ENCODE assay signal across 15 cellular contexts in genomic region chr13:63595811-63596210, GRCh38.
A peak's percentile ranks its signal among the peaks of the same experiment; 100 is the strongest.
DNase-seq lines count a peak whose midpoint lies in the region; ATAC-seq, FAIRE-seq and TF ChIP-seq lines count a peak whose summit lies in the region.
"Had no signal": no experiment of that assay in that cellular context is flagged by ENCODE, and none has a peak within 500 bp of the region (broad histone marks: within the 10 kb centered on the region; RNA-seq: fewer than 3 reads in every experiment).

No MANE protein-coding gene starts in this region.

- FAIRE-seq in RCC 7860 (lab: Jason Lieb, UNC), result no peak
- FAIRE-seq: GM18507, H1 had no signal

- intact Hi-C loops in MCF 10A (cut with micrococcal nuclease), result no loop called here
- intact Hi-C loops in breast epithelium (cut with DNase I; ENCODE audit: low total_unique reads), result no loop called here
- intact Hi-C loops in mammary epithelial cell (cut with micrococcal nuclease), result no loop called here

- CTCF ChIA-PET in MCF 10A (lab: Yijun Ruan, JAX), result no interaction called here
- CTCF ChIA-PET in mammary epithelial cell (lab: Charles Lee; ENCODE audit: low non-redundant PET), result no interaction called here

- no peaks in the 10 kb centered on the region for H3K36me3 Mint-ChIP-seq in MCF 10A (ENCODE audit: insufficient read depth, unreplicated experiment)

- H3K9me3 ChIP-seq in breast epithelium, result no peaks in the 10 kb centered on the region
- H3K9me3 ChIP-seq in mammary epithelial cell (replicated peaks; ENCODE audit: insufficient read depth, low read length), result no peaks in the 10 kb centered on the region
- no peaks in the 10 kb centered on the region for H3K9me3 ChIP-seq in neuronal stem cell (replicated peaks in 1 of 2; ENCODE audit: control insufficient read depth in 2 of 2, insufficient read depth in 1 of 2, low read depth in 1 of 2, low read length in 2 of 2)
- H3K9me3 ChIP-seq: BLaER1 had no signal

- H3K27me3 Mint-ChIP-seq in MCF 10A (ENCODE audit: insufficient read depth, unreplicated experiment), result no peaks in the 10 kb centered on the region

- peaks cover 8% of the 10 kb centered on the region for H3K4me1 Mint-ChIP-seq in MCF 10A (ENCODE audit: insufficient read depth, unreplicated experiment)

- no peaks in the 10 kb centered on the region for H3K79me2 ChIP-seq in mammary epithelial cell (ENCODE audit: insufficient read depth, low read length)

- H3K4me1 ChIP-seq in breast epithelium (no peaks in the 10 kb centered on the region), mammary epithelial cell (ENCODE audit: insufficient read depth, low read length) (peaks cover 7% of the 10 kb centered on the region), neuronal stem cell (ENCODE audit: control insufficient read depth in 2 of 2, insufficient read depth in 1 of 2, low read depth in 1 of 2, low read length in 2 of 2) (peaks cover 0 to 2% of the 10 kb centered on the region in 2 donors)
- H3K4me1 ChIP-seq: BLaER1 had no signal

- H3K27ac Mint-ChIP-seq in MCF 10A (ENCODE audit: low read depth, unreplicated experiment), result no peak overlapping the region

- WGBS in mammary epithelial cell (ENCODE audit: low coverage, missing lambda C conversion rate), result 14% methylated on average over 7 of the region's 7 CpGs
- no CpG with 5 or more reads among the region's 7 CpGs for WGBS in neuronal stem cell (ENCODE audit: extremely low coverage in 2 of 2, insufficient read length in 2 of 2, insufficient replicate concordance in 1 of 2), 2 donors

- TF ChIP-seq POLR2A in breast epithelium (IDR thresholded peaks at IDR 0.05), result no peak

- H3K9ac ChIP-seq in mammary epithelial cell (ENCODE audit: insufficient read depth, low read length) (no peak overlapping the region), neuronal stem cell (ENCODE audit: low read depth, low read length, poor library complexity) (no peak overlapping the region)
- H3K9ac ChIP-seq: BLaER1 had no signal

- H3K4ac ChIP-seq in neuronal stem cell (ENCODE audit: low read length), result no peak overlapping the region

- dilution Hi-C loops in mammary epithelial cell (cut with HindIII; ENCODE audit: low sequenced_read_pairs), result no loop called here

- H3K36me3 ChIP-seq in breast epithelium (no peaks in the 10 kb centered on the region), mammary epithelial cell (ENCODE audit: insufficient read depth, low read length) (no peaks in the 10 kb centered on the region), neuronal stem cell (replicated peaks in 1 of 2; ENCODE audit: control insufficient read depth in 2 of 2, insufficient read depth in 2 of 2, low read length in 2 of 2) (no peaks in the 10 kb centered on the region)
- H3K36me3 ChIP-seq: BLaER1 had no signal

- H4K91ac ChIP-seq in neuronal stem cell (ENCODE audit: low read depth, low read length, poor library complexity), result no peak overlapping the region

- H3K27ac ChIP-seq in breast epithelium, result no peak overlapping the region
- no peak overlapping the region for H3K27ac ChIP-seq in mammary epithelial cell (ENCODE audit: insufficient read depth, low read depth, low read length)
- H3K27ac ChIP-seq in neuronal stem cell (replicated peaks; ENCODE audit: low read length), result no peak overlapping the region
- H3K27ac ChIP-seq: BLaER1 had no signal

- peak; percentile 3 for DNase-seq in MCF 10A (ENCODE audit: unreplicated experiment)
- DNase-seq in breast epithelium (ENCODE audit: low spot score in 2 of 2), result no peak
- no peak for DNase-seq in mammary epithelial cell
- no peak for DNase-seq in neuronal stem cell (ENCODE audit: low spot score)
- DNase-seq in activated CD8-positive, alpha-beta memory T cell treated with anti-CD3 and anti-CD28 coated beads for 24 hours, result no peak
- no peak for DNase-seq in RCC 7860 (ENCODE audit: low spot score)
- DNase-seq: 8988T, AML-193, Calu3, DMS 273 treated with DMSO at 0.1 percent for 48 hours, HCEC 1CT had no signal

- no peak overlapping the region for H3K4me3 Mint-ChIP-seq in MCF 10A (ENCODE audit: unreplicated experiment)

- H2AK5ac ChIP-seq in neuronal stem cell (ENCODE audit: low read depth, low read length), result no peak overlapping the region

- H2AFZ ChIP-seq in mammary epithelial cell (ENCODE audit: low read depth, low read length) (peak overlapping the region; percentile 95), neuronal stem cell (ENCODE audit: low read length) (peak overlapping the region; percentile 80)

- H4K20me1 ChIP-seq in mammary epithelial cell (ENCODE audit: insufficient read depth, low read length), result no peaks in the 10 kb centered on the region
- H4K20me1 ChIP-seq: BLaER1 had no signal

- no peak overlapping the region for H2BK5ac ChIP-seq in neuronal stem cell (ENCODE audit: low read length)

- H3K14ac ChIP-seq in neuronal stem cell (ENCODE audit: low read length), result no peak overlapping the region

- POLR2A ChIA-PET in MCF 10A (lab: Yijun Ruan, JAX), result no interaction called here

- H3K18ac ChIP-seq in neuronal stem cell (ENCODE audit: low read length), result no peak overlapping the region

- peak overlapping the region; percentile 68 for H3K4me2 ChIP-seq in mammary epithelial cell (ENCODE audit: insufficient read depth, low read depth, low read length)
- no peak overlapping the region for H3K4me2 ChIP-seq in neuronal stem cell (ENCODE audit: insufficient read depth, low read length, poor library complexity, severe bottlenecking)
- H3K4me2 ChIP-seq: BLaER1 had no signal

- H2BK12ac ChIP-seq in neuronal stem cell (ENCODE audit: low read length), result no peak overlapping the region

- no peaks in the 10 kb centered on the region for H3K27me3 ChIP-seq in breast epithelium
- H3K27me3 ChIP-seq in mammary epithelial cell (ENCODE audit: insufficient read depth, low read length), result no peaks in the 10 kb centered on the region
- H3K27me3 ChIP-seq in neuronal stem cell (ENCODE audit: control insufficient read depth in 3 of 3, insufficient read depth in 3 of 3, low read depth in 1 of 3, low read length in 3 of 3), result no peaks in the 10 kb centered on the region
- H3K27me3 ChIP-seq: BLaER1 had no signal

- in situ Hi-C loops in mammary epithelial cell (cut with MboI; ENCODE audit: low sequenced_read_pairs in 2 of 2), result no loop called here

- H2BK15ac ChIP-seq in neuronal stem cell (ENCODE audit: low read length), result no peak overlapping the region

- no peak for ATAC-seq in GM19035 (IDR thresholded peaks at IDR 0.05; ENCODE audit: unreplicated experiment)

- BruUV-seq in MCF 10A (replicated peaks; lab: Mats Ljungman, UMichigan), result no TSS peak
- no TSS peak for BruUV-seq in mammary epithelial cell (replicated peaks; lab: Mats Ljungman, UMichigan)

- no peaks in the 10 kb centered on the region for H3K79me1 ChIP-seq in neuronal stem cell (ENCODE audit: low read depth, low read length)

- H3K4me3 ChIP-seq in breast epithelium (no peak overlapping the region), mammary epithelial cell (replicated peaks in 1 of 3; ENCODE audit: insufficient read depth in 1 of 3, low read depth in 2 of 3, low read length in 3 of 3) (no peak overlapping the region), neuronal stem cell (ENCODE audit: low read length in 2 of 2) (no peak overlapping the region)
- H3K4me3 ChIP-seq: BLaER1 had no signal

- no peaks in the 10 kb centered on the region for H3K9me3 Mint-ChIP-seq in MCF 10A (ENCODE audit: unreplicated experiment)

- H4K8ac ChIP-seq in neuronal stem cell (ENCODE audit: low read depth, low read length), result no peak overlapping the region

- H3K23ac ChIP-seq in neuronal stem cell (ENCODE audit: low read depth, low read length, poor library complexity), result no peak overlapping the region

- H2BK120ac ChIP-seq in neuronal stem cell (ENCODE audit: low read depth, low read length), result no peak overlapping the region

- no peak for TF ChIP-seq CTCF in MCF 10A (IDR thresholded peaks at IDR 0.05; ENCODE audit: unreplicated experiment)
- TF ChIP-seq CTCF in breast epithelium (IDR thresholded peaks at IDR 0.05), result no peak
- TF ChIP-seq CTCF in mammary epithelial cell (conservative IDR thresholded peaks at IDR 0.05 in 1 of 2, IDR thresholded peaks at IDR 0.05 in 1 of 2; ENCODE audit: extremely low read depth in 1 of 2, insufficient read depth in 1 of 2, low read depth in 1 of 2, low read length in 2 of 2), result no peak
